In genomic region chr7:29957521-29957920, GRCh38 we compare ENCODE assay signal across 21 cellular contexts.
"Had no signal": no experiment of that assay in that cellular context is flagged by ENCODE, and none has a peak within 500 bp of the region (broad histone marks: within the 10 kb centered on the region; RNA-seq: fewer than 3 reads in every experiment).

No MANE protein-coding gene starts in this region.

- H3K4me3 ChIP-seq: body of pancreas, coronary artery, heart left ventricle, left lung, mucosa of descending colon, tibial artery, uterus had no signal

- H3K27me3 Mint-ChIP-seq: naive B cell had no signal

- H3K27ac Mint-ChIP-seq: activated naive CD4-positive, alpha-beta T cell treated with anti-CD3 and anti-CD28 coated beads, Interleukin-2, amount 50 U/mL, for 72 hours had no signal

- H3K9ac ChIP-seq: parathyroid adenoma had no signal

- H3K27ac ChIP-seq: body of pancreas, coronary artery, heart left ventricle, left lung, parathyroid adenoma, tibial artery, uterus had no signal

- H3K27me3 ChIP-seq: body of pancreas, heart left ventricle, left lung, tibial artery, uterus had no signal

- H3K36me3 ChIP-seq: left lung, uterus had no signal

- DNase-seq: activated CD4-positive, alpha-beta T cell treated with anti-CD3 and anti-CD28 coated beads, Interleukin-2, amount 50 U/mL, for 1 hour; activated CD4-positive, CD25-positive, alpha-beta regulatory T cell treated with anti-CD3 and anti-CD28 coated beads, Interleukin-2, amount 50 U/mL, for 72 hours; activated gamma-delta T cell treated with Interleukin-2 at 50 U/mL for 16 hours; amygdala; body of pancreas; heart left ventricle; left lung; mucosa of descending colon; naive B cell; stimulated activated CD4-positive, alpha-beta T cell treated with anti-CD3 and anti-CD28 coated beads, Interleukin-12 subunit alpha, Interleukin-12 subunit beta, amount 100 ng/mL, for 4 hours; stimulated activated CD4-positive, alpha-beta T cell treated with anti-CD3 and anti-CD28 coated beads, Interleukin-1b, Interleukin-23, amount 100 ng/mL, for 48 hours; stimulated activated CD8-positive, alpha-beta memory T cell treated with anti-CD3 and anti-CD28 coated beads, Interleukin-4, amount 100 ng/mL, for 48 hours; stimulated activated naive CD4-positive, alpha-beta T cell; T1000; tibial artery; uterus had no signal

- H3K36me3 Mint-ChIP-seq: activated naive CD4-positive, alpha-beta T cell treated with anti-CD3 and anti-CD28 coated beads, Interleukin-2, amount 50 U/mL, for 72 hours; naive B cell had no signal

- H2AFZ ChIP-seq: parathyroid adenoma had no signal

- H3K4me3 Mint-ChIP-seq: central memory CD8-positive, alpha-beta T cell had no signal

- FAIRE-seq: frontal cortex had no signal

- H3K4me1 ChIP-seq: body of pancreas, parathyroid adenoma, uterus had no signal

- H3K9me3 Mint-ChIP-seq: activated naive CD4-positive, alpha-beta T cell treated with anti-CD3 and anti-CD28 coated beads, Interleukin-2, amount 50 U/mL, for 72 hours; central memory CD8-positive, alpha-beta T cell; naive B cell had no signal

- H3K9me3 ChIP-seq: body of pancreas, heart left ventricle, left lung, mucosa of descending colon, tibial artery, uterus had no signal

- ATAC-seq: activated naive CD4-positive, alpha-beta T cell treated with anti-CD3 and anti-CD28 coated beads, Interleukin-2, amount 50 U/mL, for 72 hours; body of pancreas; heart left ventricle; mucosa of descending colon had no signal
